ENCODE assay signal across 8 cellular contexts in genomic region chr2:58240938-58241755, GRCh38. TPM values are rescaled to one million over a fixed set of nuclear protein-coding genes. Genes with fewer than 3 reads are reported as not detected.
A peak's percentile ranks its signal among the peaks of the same experiment; 100 is the strongest.
DNase-seq lines count a peak whose midpoint lies in the region; ATAC-seq and TF ChIP-seq lines count a peak whose summit lies in the region.

TSS of gene FANCL (minus strand) at chr2:58241325. CDS start at chr2:58241313, 12 bp downstream.

- H3K36me3 ChIP-seq in spleen: no peaks in the 10 kb centered on the region

- H3K4me1 Mint-ChIP-seq in activated B cell treated with CpG ODN at 0.5 μM for 24 hours: peaks cover 36% of the 10 kb centered on the region

- no peaks in the 10 kb centered on the region for H3K27me3 ChIP-seq in spleen (replicated peaks in 1 of 7)

- peak in 1 of 3 donors; percentile 21 for TF ChIP-seq POLR2A in spleen (IDR thresholded peaks at IDR 0.05)

- TF ChIP-seq CTCF in AG09319 (IDR thresholded peaks at IDR 0.05; ENCODE audit: low read depth, low read length) (no peak), activated B cell treated with CpG ODN at 0.5 μM for 24 hours (IDR thresholded peaks at IDR 0.05) (no peak), spleen (IDR thresholded peaks at IDR 0.05 in 8 of 11, conservative IDR thresholded peaks at IDR 0.05 in 3 of 11) (no peak)

- POLR2A ChIA-PET in activated B cell treated with CpG ODN at 0.5 μM for 24 hours (lab: Charles Lee): interaction anchor here (0.5 to 1.2 kb wide), 3 partner anchors 16 to 332 kb away, joined by 3 to 4 read pairs (median 4); no protein-coding TSS in a partner anchor

- H3K4me3 ChIP-seq in spleen: peak within 1 kb of the TSS; percentile 72 to 92 (median 86)

- peak within 1 kb of the TSS; percentile 78 to 92 (median 88) for H3K27ac ChIP-seq in spleen

- no peaks in the 10 kb centered on the region for H3K9me3 ChIP-seq in spleen

- no peaks in the 10 kb centered on the region for H3K9me3 Mint-ChIP-seq in activated B cell treated with CpG ODN at 0.5 μM for 24 hours

- DNase-seq in AG09319 (ENCODE audit: extremely low read depth, low read depth) (peak; percentile 53), NCI-H226 (peak; percentile 80), activated B cell treated with CpG ODN at 0.5 μM for 24 hours (peak; percentile 71), iris pigment epithelial cell (ENCODE audit: low read depth) (peak; percentile 70), spleen (peak; percentile 93)
- DNase-seq in central memory CD4-positive, alpha-beta T cell: peak; percentile 40

- peak within 1 kb of the TSS; percentile 92 for H3K4me3 Mint-ChIP-seq in activated B cell treated with CpG ODN at 0.5 μM for 24 hours

- peaks cover 10 to 53% (median 35%) of the 10 kb centered on the region in 6 donors for H3K4me1 ChIP-seq in spleen

- peak within 1 kb of the TSS; percentile 86 for H3K27ac Mint-ChIP-seq in activated B cell treated with CpG ODN at 0.5 μM for 24 hours

- WGBS in spleen, 5 donors: 0% methylated on average over 49 to 54 of the region's 54 CpGs

- CTCF ChIA-PET in activated B cell treated with CpG ODN at 0.5 μM for 24 hours (lab: Charles Lee): interaction anchor here (0.7 kb wide), 1 partner anchor 333 kb away, joined by 3 read pairs; no protein-coding TSS in a partner anchor

- peak; percentile 86 for ATAC-seq in GM19023 (IDR thresholded peaks at IDR 0.05; ENCODE audit: unreplicated experiment)
- ATAC-seq in HG03196 (IDR thresholded peaks at IDR 0.05; ENCODE audit: unreplicated experiment): peak; percentile 75
- peak; percentile 84 for ATAC-seq in activated B cell treated with CpG ODN at 0.5 μM for 24 hours (ENCODE audit: low read depth)

- no peaks in the 10 kb centered on the region for H3K27me3 Mint-ChIP-seq in activated B cell treated with CpG ODN at 0.5 μM for 24 hours

- H3K36me3 Mint-ChIP-seq in activated B cell treated with CpG ODN at 0.5 μM for 24 hours (ENCODE audit: low read depth): peaks cover 5% of the 10 kb centered on the region

- intact Hi-C loops in activated B cell treated with CpG ODN at 0.5 μM for 24 hours (cut with micrococcal nuclease) (loop anchor here (1.0 to 5.0 kb wide), 3 partner anchors 194 to 349 kb away; partner anchors contain the start of gene VRK2), spleen (cut with DNase I; ENCODE audit: low total_unique reads) (no loop called here)

RNA-seq across cellular contexts. Expression of gene FANCL, which starts in this region (rescaled TPM):
- total RNA-seq in activated B cell treated with CpG ODN at 0.5 μM for 24 hours (17.8 and 18.4 TPM in 2 replicates), spleen (10 to 100 TPM; 21.5 to 50.7 (median 35.4) TPM)
- 10 to 100 TPM; 15.7 to 30.7 (median 26.3) TPM for polyA plus RNA-seq in spleen

Comparison
In these comparisons a context has a peak if more than half of its experiments do, and no peak if none do; other contexts are left out.
1. Peak in every context shown above with its lines: DNase-seq, ATAC-seq, H3K4me3 ChIP-seq and H3K27ac ChIP-seq.
2. DNase-seq: peak in every context shown above with its lines; median percentile 93 in spleen; 80 in NCI-H226; 71 in activated B cell treated with CpG ODN at 0.5 μM for 24 hours; 70 in iris pigment epithelial cell; 53 in AG09319; 40 in central memory CD4-positive, alpha-beta T cell.